Comparison of ENCODE assay signal across 16 cellular contexts in the genomic region with DNA sequence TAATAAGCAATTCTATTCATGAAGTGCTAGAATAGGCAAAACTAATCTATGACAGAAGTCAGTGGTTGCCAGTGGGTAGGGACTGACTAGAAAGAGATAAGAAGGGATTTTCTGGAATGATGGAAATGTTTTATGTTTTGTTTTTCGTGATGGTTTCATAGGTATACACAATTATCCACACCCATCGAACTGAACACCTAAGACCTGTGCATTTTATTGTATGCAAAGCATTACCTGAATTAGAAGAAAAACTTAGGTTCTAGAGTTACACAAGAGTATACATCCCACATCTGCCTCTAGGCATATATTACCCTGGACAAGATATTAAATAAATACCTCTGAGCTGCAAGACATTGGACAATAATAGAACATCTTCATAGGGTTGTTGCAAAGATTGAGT.
DNase-seq lines count a peak whose midpoint lies in the region; ATAC-seq and TF ChIP-seq lines count a peak whose summit lies in the region.
"Had no signal": no experiment of that assay in that cellular context is flagged by ENCODE, and none has a peak within 500 bp of the region (broad histone marks: within the 10 kb centered on the region; RNA-seq: fewer than 3 reads in every experiment).

No MANE protein-coding gene starts in this region.

- no peak overlapping the region for H2AK9ac ChIP-seq in IMR-90 (replicated peaks; ENCODE audit: low read depth, low read length, poor library complexity)

- H2BK20ac ChIP-seq in IMR-90 (ENCODE audit: low read depth, low read length) = no peak overlapping the region

- TF ChIP-seq CTCF in IMR-90 (conservative IDR thresholded peaks at IDR 0.05; ENCODE audit: low read depth, low read length) (no peak), mammary epithelial cell (conservative IDR thresholded peaks at IDR 0.05 in 1 of 2, IDR thresholded peaks at IDR 0.05 in 1 of 2; ENCODE audit: extremely low read depth in 1 of 2, insufficient read depth in 1 of 2, low read depth in 1 of 2, low read length in 2 of 2) (no peak), transverse colon (IDR thresholded peaks at IDR 0.05) (no peak)

- H3K79me1 ChIP-seq in IMR-90 (ENCODE audit: low read depth in 1 of 2, low read length in 2 of 2) = peaks cover 25 to 63% of the 10 kb centered on the region in 2 experiments; a peak in 3 of 4 replicates

- H4K91ac ChIP-seq in IMR-90 (ENCODE audit: insufficient read depth, low read depth, low read length) = no peak overlapping the region

- dilution Hi-C loops in IMR-90 (cut with HindIII; ENCODE audit: low sequenced_read_pairs, unreplicated experiment) = no loop called here
- dilution Hi-C loops in mammary epithelial cell (cut with HindIII; ENCODE audit: low sequenced_read_pairs) = no loop called here

- H4K5ac ChIP-seq in IMR-90 (ENCODE audit: low read depth, low read length) = no peak overlapping the region

- peaks cover 23% of the 10 kb centered on the region for H3K9me1 ChIP-seq in IMR-90 (ENCODE audit: insufficient read depth, low read length)

- peaks cover 1% of the 10 kb centered on the region for H3K36me3 Mint-ChIP-seq in activated T-helper 1 cell treated with anti-CD3 and anti-CD28 coated beads, Interleukin-12 subunit alpha, Interleukin-12 subunit beta, Interleukin-2, Interleukin-4 antibody, amounts not matched to agents 30 ng/mL and 10 ng/mL and 1 ng/mL, durations not matched to agents 14 hours and 24 hours and 36 hours (ENCODE audit: low read depth)

- H3K56ac ChIP-seq in IMR-90 (ENCODE audit: extremely low read depth, insufficient read depth, low read length) = no peak overlapping the region

- no peak overlapping the region for H2AFZ ChIP-seq in IMR-90 (replicated peaks; ENCODE audit: low read length, poor library complexity)
- no peak overlapping the region for H2AFZ ChIP-seq in mammary epithelial cell (ENCODE audit: low read depth, low read length)

- no peak overlapping the region for H3K9ac ChIP-seq in IMR-90 (ENCODE audit: low read depth, low read length)
- no peak overlapping the region for H3K9ac ChIP-seq in mammary epithelial cell (ENCODE audit: insufficient read depth, low read length)
- H3K9ac ChIP-seq in mucosa of stomach (ENCODE audit: low read length) = peak overlapping the region; percentile 96

- no peak overlapping the region for H3K4me3 ChIP-seq in IMR-90 (ENCODE audit: insufficient read depth, low read depth, low read length)
- no peak overlapping the region for H3K4me3 ChIP-seq in mammary epithelial cell (replicated peaks in 1 of 3; ENCODE audit: insufficient read depth in 1 of 3, low read depth in 2 of 3, low read length in 3 of 3)
- no peak overlapping the region for H3K4me3 ChIP-seq in mucosa of stomach (ENCODE audit: low read length)
- H3K4me3 ChIP-seq in transverse colon = no peak overlapping the region

- H3K9me3 ChIP-seq in IMR-90 (ENCODE audit: control insufficient read depth, insufficient read depth, low read length) (no peaks in the 10 kb centered on the region), mammary epithelial cell (replicated peaks; ENCODE audit: insufficient read depth, low read length) (no peaks in the 10 kb centered on the region), mucosa of stomach (ENCODE audit: control insufficient read depth, low read length) (no peaks in the 10 kb centered on the region), transverse colon (no peaks in the 10 kb centered on the region)

- intact Hi-C loops in IMR-90 (cut with micrococcal nuclease) = loop anchor here (5.0 kb wide), 2 partner anchors 45 to 255 kb away; partner anchors contain the start of gene SEPTIN11
- intact Hi-C loops in mammary epithelial cell (cut with micrococcal nuclease) = loop anchor here (1.0 kb wide), 1 partner anchor 8 kb away; no protein-coding TSS in a partner anchor
- intact Hi-C loops in transverse colon (cut with DNase I; ENCODE audit: low total_unique reads) = no loop called here
- intact Hi-C loops in activated T-helper 1 cell treated with anti-CD3 and anti-CD28 coated beads, Interleukin-12 subunit alpha, Interleukin-12 subunit beta, Interleukin-2, Interleukin-4 antibody, amounts not matched to agents 30 ng/mL and 10 ng/mL and 1 ng/mL, durations not matched to agents 14 hours and 24 hours and 36 hours (cut with micrococcal nuclease) = no loop called here

- H3K18ac ChIP-seq in IMR-90 (ENCODE audit: low read depth, low read length) = no peak overlapping the region; the same call in 1 of the 2 replicates

- H3K27me3 ChIP-seq in IMR-90 (ENCODE audit: control insufficient read depth, insufficient read depth, low read length) (no peaks in the 10 kb centered on the region), mammary epithelial cell (ENCODE audit: insufficient read depth, low read length) (no peaks in the 10 kb centered on the region), mucosa of stomach (ENCODE audit: control insufficient read depth, insufficient read depth, low read length) (no peaks in the 10 kb centered on the region), transverse colon (peaks cover 11% of the 10 kb centered on the region)

- WGBS in IMR-90 (ENCODE audit: extremely low coverage in 2 of 2, insufficient read length in 1 of 2), 2 experiments = 100% methylated on average over 1 of the region's 2 CpGs; no CpG with 5 or more reads in 1 of the 2 experiments
- 100% methylated on average over 2 of the region's 2 CpGs for WGBS in mammary epithelial cell (ENCODE audit: low coverage, missing lambda C conversion rate)
- WGBS in transverse colon (ENCODE audit: low coverage in 1 of 2), 2 donors = 47 to 62% methylated on average over 2 of the region's 2 CpGs

- no peak overlapping the region for H3K23ac ChIP-seq in IMR-90 (ENCODE audit: low read depth, low read length)

- TF ChIP-seq EP300 in transverse colon (IDR thresholded peaks at IDR 0.05; ENCODE audit: low read depth) = no peak

- ATAC-seq in IMR-90 (ENCODE audit: low read depth) = no peak
- ATAC-seq in GM18505 (IDR thresholded peaks at IDR 0.05; ENCODE audit: unreplicated experiment) = no peak
- ATAC-seq: Panc1 had no signal

- H2AK5ac ChIP-seq in IMR-90 (ENCODE audit: low read depth, low read length) = no peak overlapping the region

- no peak overlapping the region for H3K27ac Mint-ChIP-seq in activated T-helper 1 cell treated with anti-CD3 and anti-CD28 coated beads, Interleukin-12 subunit alpha, Interleukin-12 subunit beta, Interleukin-2, Interleukin-4 antibody, amounts not matched to agents 30 ng/mL and 10 ng/mL and 1 ng/mL, durations not matched to agents 14 hours and 24 hours and 36 hours
- H3K27ac Mint-ChIP-seq: B cell; CD4-positive, alpha-beta T cell had no signal

- H3K27ac ChIP-seq in IMR-90 (ENCODE audit: insufficient read depth, low read length) (no peak overlapping the region), mammary epithelial cell (ENCODE audit: insufficient read depth, low read depth, low read length) (peak overlapping the region; percentile 91), transverse colon (peak overlapping the region; percentile 82 to 96 (median 94))

- TF ChIP-seq POLR2A in IMR-90 (IDR thresholded peaks at IDR 0.05; ENCODE audit: low read depth, low read length) = no peak
- TF ChIP-seq POLR2A in transverse colon (IDR thresholded peaks at IDR 0.05) = no peak
- TF ChIP-seq POLR2A in GM18505 (IDR thresholded peaks at IDR 0.05; ENCODE audit: borderline replicate concordance, extremely low read depth, insufficient read depth, insufficient read length) = no peak

- H3K79me2 ChIP-seq in mammary epithelial cell (ENCODE audit: insufficient read depth, low read length) = peaks cover 86% of the 10 kb centered on the region

- H3K4me2 ChIP-seq in IMR-90 (ENCODE audit: low read depth, low read length) = no peak overlapping the region
- H3K4me2 ChIP-seq in mammary epithelial cell (ENCODE audit: insufficient read depth, low read depth, low read length) = no peak overlapping the region

- no peak for DNase-seq in IMR-90
- DNase-seq in mammary epithelial cell = no peak
- DNase-seq in transverse colon = no peak
- DNase-seq in activated T-cell treated with anti-CD3 and anti-CD28 coated beads for 4 hours = no peak
- DNase-seq in activated T-helper 1 cell treated with anti-CD3 and anti-CD28 coated beads, Interleukin-12 subunit alpha, Interleukin-12 subunit beta, Interleukin-2, Interleukin-4 antibody, amounts not matched to agents 30 ng/mL and 10 ng/mL and 1 ng/mL, durations not matched to agents 14 hours and 24 hours and 36 hours (ENCODE audit: low spot score) = no peak
- DNase-seq: CD4-positive, alpha-beta T cell; H9; KG1; NCI-H1092; NCI-H146; NCI-H2081; NCI-H82 had no signal

- H4K20me1 ChIP-seq in IMR-90 (ENCODE audit: insufficient read depth, low read length) (no peaks in the 10 kb centered on the region; the same call in 1 of the 2 replicates), mammary epithelial cell (ENCODE audit: insufficient read depth, low read length) (no peaks in the 10 kb centered on the region)

- peaks cover 66% of the 10 kb centered on the region for H3K27me3 Mint-ChIP-seq in activated T-helper 1 cell treated with anti-CD3 and anti-CD28 coated beads, Interleukin-12 subunit alpha, Interleukin-12 subunit beta, Interleukin-2, Interleukin-4 antibody, amounts not matched to agents 30 ng/mL and 10 ng/mL and 1 ng/mL, durations not matched to agents 14 hours and 24 hours and 36 hours (ENCODE audit: insufficient read depth)

- H4K8ac ChIP-seq in IMR-90 (ENCODE audit: low read depth in 2 of 2, low read length in 2 of 2) = no peak overlapping the region

- H3K9me3 Mint-ChIP-seq in activated T-helper 1 cell treated with anti-CD3 and anti-CD28 coated beads, Interleukin-12 subunit alpha, Interleukin-12 subunit beta, Interleukin-2, Interleukin-4 antibody, amounts not matched to agents 30 ng/mL and 10 ng/mL and 1 ng/mL, durations not matched to agents 14 hours and 24 hours and 36 hours = no peaks in the 10 kb centered on the region
- H3K9me3 Mint-ChIP-seq: CD4-positive, alpha-beta T cell; H9 had no signal

- in situ Hi-C loops in IMR-90 (cut with MboI; ENCODE audit: low sequenced_read_pairs) = no loop called here
- in situ Hi-C loops in mammary epithelial cell (cut with MboI; ENCODE audit: low sequenced_read_pairs in 2 of 2) = no loop called here
- in situ Hi-C loops in transverse colon (cut with MboI; ENCODE audit: low pct_ligation_motif_present in 1 of 4, low pct_unique_long_range_greater_than_20kb in 1 of 4, low sequenced_read_pairs in 3 of 4) = no loop called here

- no peak overlapping the region for H2BK120ac ChIP-seq in IMR-90 (ENCODE audit: low read depth, low read length)

- H3K36me3 ChIP-seq in IMR-90 (ENCODE audit: control insufficient read depth, insufficient read depth, low read length) (no peaks in the 10 kb centered on the region), mammary epithelial cell (ENCODE audit: insufficient read depth, low read length) (no peaks in the 10 kb centered on the region), mucosa of stomach (ENCODE audit: control insufficient read depth, insufficient read depth, low read length) (no peaks in the 10 kb centered on the region), transverse colon (no peaks in the 10 kb centered on the region)

- POLR2A ChIA-PET in IMR-90 (lab: Charles Lee; ENCODE audit: unreplicated experiment) = no interaction called here

- no peak for TF ChIP-seq RAD21 in IMR-90 (IDR thresholded peaks at IDR 0.05; ENCODE audit: low read length)

- BruUV-seq in IMR-90 (replicated peaks; lab: Mats Ljungman, UMichigan) (no TSS peak), mammary epithelial cell (replicated peaks; lab: Mats Ljungman, UMichigan) (no TSS peak)

- H3K4me3 Mint-ChIP-seq in activated T-helper 1 cell treated with anti-CD3 and anti-CD28 coated beads, Interleukin-12 subunit alpha, Interleukin-12 subunit beta, Interleukin-2, Interleukin-4 antibody, amounts not matched to agents 30 ng/mL and 10 ng/mL and 1 ng/mL, durations not matched to agents 14 hours and 24 hours and 36 hours = no peak overlapping the region
- H3K4me3 Mint-ChIP-seq: B cell; CD4-positive, alpha-beta T cell; H9 had no signal

- H3K4me1 ChIP-seq in IMR-90 (ENCODE audit: control insufficient read depth, insufficient read depth, low read length) (peaks cover 25% of the 10 kb centered on the region), mammary epithelial cell (ENCODE audit: insufficient read depth, low read length) (peaks cover 49% of the 10 kb centered on the region), mucosa of stomach (ENCODE audit: control insufficient read depth, insufficient read depth, low read length) (peaks cover 64% of the 10 kb centered on the region), transverse colon (peaks cover 6 to 68% (median 29%) of the 10 kb centered on the region in 4 donors)

- H3K14ac ChIP-seq in IMR-90 (replicated peaks; ENCODE audit: low read depth, low read length) = no peak overlapping the region

- no peak overlapping the region for H3K4ac ChIP-seq in IMR-90 (ENCODE audit: low read depth, low read length)

- CTCF ChIA-PET in IMR-90 (lab: Yijun Ruan, JAX) = interaction anchor here (0.6 kb wide), 1 partner anchor 263 kb away, joined by 3 read pairs; no protein-coding TSS in a partner anchor
- CTCF ChIA-PET in mammary epithelial cell (lab: Charles Lee; ENCODE audit: low non-redundant PET) = no interaction called here

- peaks cover 36% of the 10 kb centered on the region for H3K4me1 Mint-ChIP-seq in activated T-helper 1 cell treated with anti-CD3 and anti-CD28 coated beads, Interleukin-12 subunit alpha, Interleukin-12 subunit beta, Interleukin-2, Interleukin-4 antibody, amounts not matched to agents 30 ng/mL and 10 ng/mL and 1 ng/mL, durations not matched to agents 14 hours and 24 hours and 36 hours (ENCODE audit: low read depth)

- H2BK5ac ChIP-seq in IMR-90 (ENCODE audit: low read depth, low read length, poor library complexity, severe bottlenecking) = no peak overlapping the region

- H2BK15ac ChIP-seq in IMR-90 (ENCODE audit: low read depth, low read length) = peak overlapping the region; percentile 38; the same call in 1 of the 3 replicates

Comparison
In these comparisons a context has a peak if more than half of its experiments do, and no peak if none do; other contexts are left out.
1. intact Hi-C loops: an anchor here in IMR-90 (5.0 kb wide) and mammary epithelial cell (1.0 kb wide); none called in transverse colon and activated T-helper 1 cell treated with anti-CD3 and anti-CD28 coated beads, Interleukin-12 subunit alpha, Interleukin-12 subunit beta, Interleukin-2, Interleukin-4 antibody, amounts not matched to agents 30 ng/mL and 10 ng/mL and 1 ng/mL, durations not matched to agents 14 hours and 24 hours and 36 hours.